Comparison of ENCODE assay signal across 23 cellular contexts in the genomic region with DNA sequence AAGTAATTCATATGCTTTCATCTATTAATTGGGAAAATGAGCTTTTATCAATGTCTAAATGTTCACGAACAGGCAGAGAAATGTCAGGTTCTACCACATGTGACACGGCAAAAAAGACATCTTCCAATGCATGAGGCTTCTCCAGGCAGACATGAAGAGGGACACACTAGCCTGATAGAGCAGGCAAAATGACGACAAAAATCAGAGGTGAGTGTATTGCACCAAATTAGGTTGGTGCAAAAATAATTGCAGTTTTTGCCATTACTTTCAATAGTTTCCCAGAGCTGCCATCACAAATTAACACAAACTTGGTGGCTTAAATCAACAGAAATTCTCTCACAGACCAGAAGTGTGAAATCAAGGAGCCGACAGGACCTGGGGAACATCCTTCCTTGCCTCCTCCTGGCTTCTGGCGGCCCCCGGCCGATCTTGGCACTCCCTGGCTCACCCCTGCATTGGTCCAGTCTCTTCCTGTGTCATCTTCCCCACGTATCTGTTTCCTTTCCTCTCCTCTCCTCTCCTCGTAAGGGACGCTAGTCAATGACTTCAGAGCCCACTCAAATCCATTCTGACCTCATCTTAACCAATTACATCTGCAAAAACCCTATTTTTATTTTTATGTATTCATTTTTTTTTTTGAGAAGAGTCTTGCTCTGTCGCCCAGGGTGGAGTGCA. TPM values are rescaled to one million over a fixed set of nuclear protein-coding genes. Genes with fewer than 3 reads are reported as not detected.
DNase-seq lines count a peak whose midpoint lies in the region; ATAC-seq and TF ChIP-seq lines count a peak whose summit lies in the region.
"Had no signal": no experiment of that assay in that cellular context is flagged by ENCODE, and none has a peak within 500 bp of the region (broad histone marks: within the 10 kb centered on the region; RNA-seq: fewer than 3 reads in every experiment).

No MANE protein-coding gene starts in this region.

- H3K4ac ChIP-seq in trophoblast cell (ENCODE audit: low read depth, low read length) = no peak overlapping the region

- H3K4me1 ChIP-seq in CD4-positive, alpha-beta memory T cell (ENCODE audit: insufficient read depth, low read length) = peaks cover 10% of the 10 kb centered on the region
- peaks cover 0 to 4% of the 10 kb centered on the region in 2 experiments for H3K4me1 ChIP-seq in trophoblast cell (ENCODE audit: control insufficient read depth in 1 of 2, insufficient read depth in 2 of 2, low read length in 2 of 2)

- peaks cover 0 to 4% of the 10 kb centered on the region in 2 donors for H3K9me3 ChIP-seq in CD4-positive, alpha-beta memory T cell (ENCODE audit: control insufficient read depth in 1 of 2, low read length in 2 of 2)
- H3K9me3 ChIP-seq in T-helper 17 cell (ENCODE audit: control insufficient read depth, low read length, poor library complexity, severe bottlenecking) (no peaks in the 10 kb centered on the region), trophoblast cell (ENCODE audit: insufficient read depth, low read depth, low read length) (peaks cover 5% of the 10 kb centered on the region)
- H3K9me3 ChIP-seq: lower lobe of right lung had no signal

- H3K4me1 Mint-ChIP-seq in CD4-positive, alpha-beta memory T cell = peaks cover 27 to 60% (median 49%) of the 10 kb centered on the region in 4 donors
- H3K4me1 Mint-ChIP-seq in T-helper 17 cell (peaks cover 12% of the 10 kb centered on the region), memory B cell (peaks cover 46% of the 10 kb centered on the region)

- intact Hi-C loops in CD4-positive, alpha-beta memory T cell (cut with micrococcal nuclease) = no loop called here

- no peak overlapping the region for H3K18ac ChIP-seq in trophoblast cell (ENCODE audit: low read length)

- H3K27me3 ChIP-seq in CD4-positive, alpha-beta memory T cell (ENCODE audit: insufficient read depth, low read length) = no peaks in the 10 kb centered on the region
- no peaks in the 10 kb centered on the region for H3K27me3 ChIP-seq in trophoblast cell (ENCODE audit: insufficient read depth, low read length)
- H3K27me3 ChIP-seq: hepatocyte had no signal

- ATAC-seq in T-helper 17 cell (peak; percentile 20), memory B cell (ENCODE audit: low read depth) (peak; percentile 25), GM18861 (IDR thresholded peaks at IDR 0.05; ENCODE audit: unreplicated experiment) (no peak)
- ATAC-seq: activated CD8-positive, alpha-beta T cell treated with anti-CD3 and anti-CD28 coated beads, Interleukin-2, amount 10 ng/mL, durations not matched to agents 7 days and 5 days; K562; lower lobe of right lung; stimulated activated naive CD8-positive, alpha-beta T cell treated with anti-CD3 and anti-CD28 coated beads, Interleukin-15, amount 100 ng/mL, for 72 hours had no signal

- peaks cover 3% of the 10 kb centered on the region for H3K79me1 ChIP-seq in trophoblast cell (ENCODE audit: low read length)

- TF ChIP-seq CTCF in GM12865 (IDR thresholded peaks at IDR 0.05; ENCODE audit: insufficient read depth, low read depth, low read length, missing control alignments) = no peak

- H2BK5ac ChIP-seq in trophoblast cell (ENCODE audit: low read depth, low read length, poor library complexity) = no peak overlapping the region

- peaks cover 2% of the 10 kb centered on the region for H3K79me2 ChIP-seq in trophoblast cell (ENCODE audit: control insufficient read depth, insufficient read depth, low read length, poor library complexity)

- no peak overlapping the region for H2BK120ac ChIP-seq in trophoblast cell (ENCODE audit: insufficient read depth, low read length, poor library complexity)

- no peak overlapping the region for H2AFZ ChIP-seq in trophoblast cell (ENCODE audit: insufficient read depth, low read length, poor library complexity)
- H2AFZ ChIP-seq: hepatocyte had no signal

- no peaks in the 10 kb centered on the region for H3K27me3 Mint-ChIP-seq in CD4-positive, alpha-beta memory T cell
- no peaks in the 10 kb centered on the region for H3K27me3 Mint-ChIP-seq in T-helper 17 cell
- H3K27me3 Mint-ChIP-seq in memory B cell = no peaks in the 10 kb centered on the region
- H3K27me3 Mint-ChIP-seq: activated naive CD8-positive, alpha-beta T cell treated with anti-CD3 and anti-CD28 coated beads, Interleukin-2, amount 10 ng/mL, durations not matched to agents 7 days and 5 days; dendritic cell treated with granulocyte-macrophage colony-stimulating factor and Interleukin-4, amounts not matched to agents 40 ng/mL and 50 ng/mL, for 4 days; stimulated activated naive CD8-positive, alpha-beta T cell treated with anti-CD3 and anti-CD28 coated beads, Interleukin-15, amount 100 ng/mL, for 72 hours had no signal

- no peak overlapping the region for H4K91ac ChIP-seq in trophoblast cell (ENCODE audit: low read depth, low read length)

- H3K9me3 Mint-ChIP-seq in CD4-positive, alpha-beta memory T cell = peaks cover 0 to 9% (median 7%) of the 10 kb centered on the region in 8 donors
- peaks cover 2% of the 10 kb centered on the region for H3K9me3 Mint-ChIP-seq in memory B cell

- peaks cover 28 to 41% of the 10 kb centered on the region in 2 donors for H3K36me3 Mint-ChIP-seq in CD4-positive, alpha-beta memory T cell
- H3K36me3 Mint-ChIP-seq in T-helper 17 cell (ENCODE audit: low read depth) = no peaks in the 10 kb centered on the region
- H3K36me3 Mint-ChIP-seq in memory B cell = peaks cover 18% of the 10 kb centered on the region

- H3K36me3 ChIP-seq in CD4-positive, alpha-beta memory T cell (ENCODE audit: insufficient read depth, low read length) = no peaks in the 10 kb centered on the region
- peaks cover 4 to 10% of the 10 kb centered on the region in 2 experiments for H3K36me3 ChIP-seq in trophoblast cell (ENCODE audit: control insufficient read depth in 1 of 2, insufficient read depth in 2 of 2, low read length in 2 of 2)
- H3K36me3 ChIP-seq: lower lobe of right lung, WERI-Rb-1 had no signal

- no peak overlapping the region for H3K14ac ChIP-seq in trophoblast cell (ENCODE audit: low read length)

- no CpG with 5 or more reads among the region's 11 CpGs for WGBS in trophoblast cell (ENCODE audit: extremely low coverage, insufficient coverage, insufficient read length)

- H4K8ac ChIP-seq in trophoblast cell (ENCODE audit: low read depth, low read length) = no peak overlapping the region

- CTCF ChIA-PET in CD4-positive, alpha-beta memory T cell (lab: Charles Lee; ENCODE audit: partially characterized antibody) = no interaction called here

- DNase-seq in CD4-positive, alpha-beta memory T cell = no peak
- DNase-seq in GM12865 (ENCODE audit: low read depth) = no peak
- DNase-seq in T-helper 17 cell = no peak
- DNase-seq in memory B cell (ENCODE audit: low spot score in 2 of 2) = no peak
- no peak for DNase-seq in midbrain (lab: John Stamatoyannopoulos, UW)
- DNase-seq in trophoblast cell = no peak
- DNase-seq in activated naive CD4-positive, alpha-beta T cell (lab: John Stamatoyannopoulos, UW) = no peak
- DNase-seq: activated CD8-positive, alpha-beta T cell treated with anti-CD3 and anti-CD28 coated beads, Interleukin-2, amount 10 ng/mL, durations not matched to agents 7 days and 5 days; activated naive CD8-positive, alpha-beta T cell treated with anti-CD3 and anti-CD28 coated beads, Interleukin-2, amount 10 ng/mL, durations not matched to agents 7 days and 5 days; activated T-cell treated with anti-CD3 and anti-CD28 coated beads, Interleukin-2, amount 50 U/mL, for 48 hours; AML-193; GDM1; lower lobe of right lung; NCI-H2081; posterior cingulate gyrus; SHP77 treated with DMSO at 0.1 percent for 48 hours; stimulated activated CD4-positive, alpha-beta T cell treated with anti-CD3 and anti-CD28 coated beads, Interleukin-2, amount 100 ng/mL, for 24 hours; stimulated activated naive CD8-positive, alpha-beta T cell treated with anti-CD3 and anti-CD28 coated beads, Interleukin-15, amount 100 ng/mL, for 72 hours; WERI-Rb-1 had no signal

- H3K4me3 Mint-ChIP-seq in CD4-positive, alpha-beta memory T cell = no peak overlapping the region
- H3K4me3 Mint-ChIP-seq in T-helper 17 cell (no peak overlapping the region), memory B cell (peak overlapping the region; percentile 51)
- H3K4me3 Mint-ChIP-seq: activated CD8-positive, alpha-beta T cell treated with anti-CD3 and anti-CD28 coated beads, Interleukin-2, amount 10 ng/mL, durations not matched to agents 7 days and 5 days; activated naive CD8-positive, alpha-beta T cell treated with anti-CD3 and anti-CD28 coated beads, Interleukin-2, amount 10 ng/mL, durations not matched to agents 7 days and 5 days; dendritic cell treated with granulocyte-macrophage colony-stimulating factor and Interleukin-4, amounts not matched to agents 40 ng/mL and 50 ng/mL, for 4 days; stimulated activated naive CD8-positive, alpha-beta T cell treated with anti-CD3 and anti-CD28 coated beads, Interleukin-15, amount 100 ng/mL, for 72 hours had no signal

- H2BK12ac ChIP-seq in trophoblast cell (ENCODE audit: low read length) = no peak overlapping the region

- peak overlapping the region in 4 of 7 donors; percentile 25 to 68 (median 49) for H3K27ac Mint-ChIP-seq in CD4-positive, alpha-beta memory T cell
- H3K27ac Mint-ChIP-seq in T-helper 17 cell (no peak overlapping the region), memory B cell (peak overlapping the region; percentile 54)
- H3K27ac Mint-ChIP-seq: activated CD8-positive, alpha-beta T cell treated with anti-CD3 and anti-CD28 coated beads, Interleukin-2, amount 10 ng/mL, durations not matched to agents 7 days and 5 days; dendritic cell treated with granulocyte-macrophage colony-stimulating factor and Interleukin-4, amounts not matched to agents 40 ng/mL and 50 ng/mL, for 4 days had no signal

- no peak overlapping the region for H3K4me3 ChIP-seq in CD4-positive, alpha-beta memory T cell (ENCODE audit: low read length in 2 of 2)
- H3K4me3 ChIP-seq in GM12865 (ENCODE audit: low read depth, low read length) = peak overlapping the region; percentile 34
- no peak overlapping the region for H3K4me3 ChIP-seq in trophoblast cell (ENCODE audit: low read depth, low read length)
- H3K4me3 ChIP-seq: hepatocyte, K562, lower lobe of right lung had no signal

- H3K23ac ChIP-seq in trophoblast cell (ENCODE audit: low read length) = no peak overlapping the region

- no peak overlapping the region for H4K12ac ChIP-seq in trophoblast cell (ENCODE audit: low read depth, low read length)

- POLR2A ChIA-PET in CD4-positive, alpha-beta memory T cell (lab: Charles Lee; ENCODE audit: partially characterized antibody) = interaction anchor here (0.7 to 0.8 kb wide), 2 partner anchors 14 to 76 kb away, joined by 3 read pairs; no protein-coding TSS in a partner anchor

- H3K27ac ChIP-seq in CD4-positive, alpha-beta memory T cell (ENCODE audit: low read depth, low read length) = no peak overlapping the region
- no peak overlapping the region for H3K27ac ChIP-seq in trophoblast cell (ENCODE audit: low read depth, low read length)
- H3K27ac ChIP-seq: hepatocyte, lower lobe of right lung, WERI-Rb-1 had no signal

- H3K9ac ChIP-seq in trophoblast cell (ENCODE audit: low read length) = no peak overlapping the region

- no peak overlapping the region for H2AK5ac ChIP-seq in trophoblast cell (ENCODE audit: low read length)

- H3K4me2 ChIP-seq in trophoblast cell (ENCODE audit: low read length) = no peak overlapping the region
- H3K4me2 ChIP-seq: hepatocyte had no signal

RNA-seq across cellular contexts. Expression of a gene that starts 33.7 kb away (rescaled TPM):
- 100 to 1,000 TPM; 109 to 111 TPM for total RNA-seq in CD4-positive, alpha-beta memory T cell
- polyA plus RNA-seq in CD4-positive, alpha-beta memory T cell = 100 to 1,000 TPM in 1 of 2 donors, 10 to 100 TPM in 1; 92.6 to 103 TPM
- 100 to 1,000 TPM; 116 to 117 TPM for total RNA-seq in T-helper 17 cell
- 55.1 and 55.6 TPM in 2 replicates for polyA plus RNA-seq in trophoblast cell (2013)
